In genomic region chr10:113027574-113028392, GRCh38 we compare ENCODE assay signal across 10 cellular contexts.
A peak's percentile ranks its signal among the peaks of the same experiment; 100 is the strongest.
DNase-seq lines count a peak whose midpoint lies in the region; ATAC-seq and TF ChIP-seq lines count a peak whose summit lies in the region.
"Had no signal": no experiment of that assay in that cellular context is flagged by ENCODE, and none has a peak within 500 bp of the region (broad histone marks: within the 10 kb centered on the region; RNA-seq: fewer than 3 reads in every experiment).

No MANE protein-coding gene starts in this region.

- H3K27me3 ChIP-seq in right atrium auricular region (no peaks in the 10 kb centered on the region), skeletal muscle satellite cell (ENCODE audit: control insufficient read depth, insufficient read depth, low read length) (no peaks in the 10 kb centered on the region)

- H3K9ac ChIP-seq in skeletal muscle satellite cell (ENCODE audit: low read depth, low read length), result no peak overlapping the region

- CTCF ChIA-PET in HEK293T (lab: Yijun Ruan, JAX), result interaction anchor here (1.2 kb wide), 1 partner anchor 536 kb away, joined by 3 read pairs; no protein-coding TSS in a partner anchor
- CTCF ChIA-PET in OCI-LY7 (lab: Charles Lee; ENCODE audit: unreplicated experiment), result no interaction called here

- ATAC-seq in GM19324 (IDR thresholded peaks at IDR 0.05; ENCODE audit: low FRiP score, unreplicated experiment), result no peak

- no TSS peak for BruUV-seq in OCI-LY7 (replicated peaks; lab: Mats Ljungman, UMichigan)

- H3K4me1 ChIP-seq in right atrium auricular region (peaks cover 0 to 30% of the 10 kb centered on the region in 2 donors), skeletal muscle satellite cell (ENCODE audit: control insufficient read depth, insufficient read depth, low read length) (peaks cover 30% of the 10 kb centered on the region), OCI-LY7 (ENCODE audit: insufficient read depth, low read length, poor library complexity, severe bottlenecking) (no peaks in the 10 kb centered on the region)

- no peaks in the 10 kb centered on the region for H3K9me2 ChIP-seq in OCI-LY7 (ENCODE audit: insufficient read depth, low read length)

- H2AFZ ChIP-seq in OCI-LY7 (ENCODE audit: low read length), result no peak overlapping the region
- H2AFZ ChIP-seq: PC-9 had no signal

- in situ Hi-C loops in astrocyte of the spinal cord (cut with HindIII; ENCODE audit: low sequenced_read_pairs), result no loop called here

- H3K36me3 ChIP-seq in right atrium auricular region, result no peaks in the 10 kb centered on the region
- no peaks in the 10 kb centered on the region for H3K36me3 ChIP-seq in skeletal muscle satellite cell (ENCODE audit: insufficient read depth, low read length)
- H3K36me3 ChIP-seq in OCI-LY7 (ENCODE audit: insufficient read depth, low read length), result no peaks in the 10 kb centered on the region

- peak; percentile 69 for DNase-seq in HEK293T (ENCODE audit: extremely low spot score)
- peak; percentile 44 for DNase-seq in astrocyte of the spinal cord (ENCODE audit: low read depth, low spot score)
- DNase-seq in right atrium auricular region (ENCODE audit: low spot score), result no peak
- DNase-seq in HK-2 (ENCODE audit: unreplicated experiment), result no peak
- no peak for DNase-seq in OCI-LY7 (ENCODE audit: low spot score)
- no peak for DNase-seq in NCI-H2171 (lab: John Stamatoyannopoulos, UW)
- DNase-seq: PC-9; stimulated activated CD4-positive, alpha-beta T cell treated with anti-CD3 and anti-CD28 coated beads, Interleukin-4, amount 100 ng/mL, for 4 hours had no signal

- intact Hi-C loops in OCI-LY7 (cut with micrococcal nuclease; ENCODE audit: unreplicated experiment), result no loop called here

- H3K27ac ChIP-seq in right atrium auricular region (peak overlapping the region; percentile 38 to 45), OCI-LY7 (ENCODE audit: low read depth, low read length, poor library complexity, severe bottlenecking) (no peak overlapping the region)
- H3K27ac ChIP-seq: PC-9 had no signal

- H3K9me3 ChIP-seq in right atrium auricular region, result no peaks in the 10 kb centered on the region
- H3K9me3 ChIP-seq in skeletal muscle satellite cell (replicated peaks; ENCODE audit: low read length), result no peaks in the 10 kb centered on the region
- no peaks in the 10 kb centered on the region for H3K9me3 ChIP-seq in OCI-LY7 (ENCODE audit: low read length)

- POLR2A ChIA-PET in HEK293T (lab: Yijun Ruan, JAX) (no interaction called here), OCI-LY7 (lab: Charles Lee) (no interaction called here)

- no peak overlapping the region for H3K4me3 ChIP-seq in astrocyte of the spinal cord (ENCODE audit: low read depth, low read length)
- peak overlapping the region in 1 of 2 donors; percentile 2 for H3K4me3 ChIP-seq in right atrium auricular region
- H3K4me3 ChIP-seq in skeletal muscle satellite cell (ENCODE audit: low read length), result peak overlapping the region; percentile 20
- no peak overlapping the region for H3K4me3 ChIP-seq in OCI-LY7 (ENCODE audit: low read depth, low read length, poor library complexity, severe bottlenecking)
- H3K4me3 ChIP-seq: PC-9 had no signal

- no peaks in the 10 kb centered on the region for H4K20me1 ChIP-seq in OCI-LY7 (ENCODE audit: insufficient read depth, low read length)

- TF ChIP-seq CTCF in astrocyte of the spinal cord (IDR thresholded peaks at IDR 0.05; ENCODE audit: low read depth, low read length) (no peak), right atrium auricular region (IDR thresholded peaks at IDR 0.05) (no peak), OCI-LY7 (conservative IDR thresholded peaks at IDR 0.05; ENCODE audit: low read length) (no peak)

- H3K4me2 ChIP-seq in skeletal muscle satellite cell (ENCODE audit: low read length) (peak overlapping the region; percentile 62), OCI-LY7 (ENCODE audit: low read length) (no peak overlapping the region)
- H3K4me2 ChIP-seq: PC-9 had no signal

- H3K79me2 ChIP-seq in OCI-LY7 (ENCODE audit: insufficient read depth, low read depth, low read length), result no peaks in the 10 kb centered on the region

TF ChIP-seq in HEK293T, 16 proteins besides CTCF, POLR2A, EP300 and RAD21:
- TF ChIP-seq TARDBP (IDR thresholded peaks at IDR 0.05) (no peak), FOXK2 (IDR thresholded peaks at IDR 0.05) (no peak), ELF4 (IDR thresholded peaks at IDR 0.05) (no peak), HDGF (IDR thresholded peaks at IDR 0.05; ENCODE audit: borderline replicate concordance) (no peak), CTBP1 (IDR thresholded peaks at IDR 0.05; ENCODE audit: borderline replicate concordance) (peak; percentile 90), LEF1 (IDR thresholded peaks at IDR 0.05; ENCODE audit: borderline replicate concordance) (no peak), ARNT (IDR thresholded peaks at IDR 0.05) (no peak), SP1 (IDR thresholded peaks at IDR 0.05) (no peak), BHLHE40 (IDR thresholded peaks at IDR 0.05; ENCODE audit: borderline replicate concordance) (no peak)
- TF ChIP-seq, protein P1, sequence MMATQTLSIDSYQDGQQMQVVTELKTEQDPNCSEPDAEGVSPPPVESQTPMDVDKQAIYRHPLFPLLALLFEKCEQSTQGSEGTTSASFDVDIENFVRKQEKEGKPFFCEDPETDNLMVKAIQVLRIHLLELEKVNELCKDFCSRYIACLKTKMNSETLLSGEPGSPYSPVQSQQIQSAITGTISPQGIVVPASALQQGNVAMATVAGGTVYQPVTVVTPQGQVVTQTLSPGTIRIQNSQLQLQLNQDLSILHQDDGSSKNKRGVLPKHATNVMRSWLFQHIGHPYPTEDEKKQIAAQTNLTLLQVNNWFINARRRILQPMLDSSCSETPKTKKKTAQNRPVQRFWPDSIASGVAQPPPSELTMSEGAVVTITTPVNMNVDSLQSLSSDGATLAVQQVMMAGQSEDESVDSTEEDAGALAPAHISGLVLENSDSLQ (IDR thresholded peaks at IDR 0.05), result peak; percentile 99

Comparison
In these comparisons a context has a peak if more than half of its experiments do, and no peak if none do; other contexts are left out.
1. DNase-seq: peak in HEK293T (single experiment) and astrocyte of the spinal cord (single experiment); none in right atrium auricular region (single experiment), HK-2 (single experiment), OCI-LY7 (single experiment) and NCI-H2171 (single experiment).